8 cellular contexts compared by ENCODE assay signal in genomic region chr17:29566473-29567361, GRCh38. TPM values are rescaled to one million over a fixed set of nuclear protein-coding genes. Genes with fewer than 3 reads are reported as not detected.
A peak's percentile ranks its signal among the peaks of the same experiment; 100 is the strongest.
DNase-seq lines count a peak whose midpoint lies in the region; ATAC-seq, FAIRE-seq and TF ChIP-seq lines count a peak whose summit lies in the region.

A gene with protein sequence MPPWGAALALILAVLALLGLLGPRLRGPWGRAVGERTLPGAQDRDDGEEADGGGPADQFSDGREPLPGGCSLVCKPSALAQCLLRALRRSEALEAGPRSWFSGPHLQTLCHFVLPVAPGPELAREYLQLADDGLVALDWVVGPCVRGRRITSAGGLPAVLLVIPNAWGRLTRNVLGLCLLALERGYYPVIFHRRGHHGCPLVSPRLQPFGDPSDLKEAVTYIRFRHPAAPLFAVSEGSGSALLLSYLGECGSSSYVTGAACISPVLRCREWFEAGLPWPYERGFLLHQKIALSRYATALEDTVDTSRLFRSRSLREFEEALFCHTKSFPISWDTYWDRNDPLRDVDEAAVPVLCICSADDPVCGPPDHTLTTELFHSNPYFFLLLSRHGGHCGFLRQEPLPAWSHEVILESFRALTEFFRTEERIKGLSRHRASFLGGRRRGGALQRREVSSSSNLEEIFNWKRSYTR (minus strand): TSS chr17:29567037. CDS start chr17:29566966, 71 bp downstream.

- WGBS in IMR-90 (ENCODE audit: extremely low coverage in 2 of 2, insufficient read length in 1 of 2), 2 experiments, result 7% methylated on average over 42 of the region's 97 CpGs; no CpG with 5 or more reads in 1 of the 2 experiments
- WGBS in pancreas, 2 donors, result 0 to 1% methylated on average over 73 to 97 of the region's 97 CpGs

- H3K4me1 ChIP-seq in ACC112 (ENCODE audit: control insufficient read depth, insufficient read depth, low read length, unreplicated experiment) (peaks cover 14% of the 10 kb centered on the region), IMR-90 (ENCODE audit: control insufficient read depth, insufficient read depth, low read length) (peaks cover 3% of the 10 kb centered on the region), pancreas (peaks cover 0 to 18% (median 16%) of the 10 kb centered on the region in 3 donors)

- DNase-seq in IMR-90, result peak; percentile 59
- peak; percentile 57 for DNase-seq in SK-N-DZ (ENCODE audit: low spot score)
- peak; percentile 87 for DNase-seq in activated naive CD8-positive, alpha-beta T cell treated with anti-CD3 and anti-CD28 coated beads, Interleukin-2, amount 10 ng/mL, durations not matched to agents 7 days and 5 days
- peak; percentile 82 for DNase-seq in cardiac septum (ENCODE audit: low spot score)
- DNase-seq in pancreas, result peak; percentile 71 to 90 (median 82)
- DNase-seq in GM19240 (ENCODE audit: insufficient read length, low spot score), result no peak

- peak within 1 kb of the TSS; percentile 92 for H3K4me2 ChIP-seq in IMR-90 (ENCODE audit: low read depth, low read length)

- H3K9me1 ChIP-seq in IMR-90 (ENCODE audit: insufficient read depth, low read length), result peaks cover 2% of the 10 kb centered on the region; the same call in 1 of the 2 replicates

- dilution Hi-C loops in IMR-90 (cut with HindIII; ENCODE audit: low sequenced_read_pairs, unreplicated experiment), result no loop called here

- TF ChIP-seq RAD21 in IMR-90 (IDR thresholded peaks at IDR 0.05; ENCODE audit: low read length), result no peak

- H4K8ac ChIP-seq in IMR-90 (ENCODE audit: low read depth in 2 of 2, low read length in 2 of 2), result peak within 1 kb of the TSS; percentile 50 to 67; a peak in 2 of 4 replicates

- H3K4me3 ChIP-seq in ACC112 (ENCODE audit: low read depth, low read length), result peak within 1 kb of the TSS; percentile 86
- peak within 1 kb of the TSS; percentile 97 for H3K4me3 ChIP-seq in IMR-90 (ENCODE audit: insufficient read depth, low read depth, low read length)
- peak within 1 kb of the TSS; percentile 46 to 81 (median 62) for H3K4me3 ChIP-seq in pancreas

- H4K20me1 ChIP-seq in IMR-90 (ENCODE audit: insufficient read depth, low read length), result no peaks in the 10 kb centered on the region

- H2AK5ac ChIP-seq in IMR-90 (ENCODE audit: low read depth, low read length), result peak within 1 kb of the TSS; percentile 29; the same call in 1 of the 2 replicates

- H3K36me3 Mint-ChIP-seq in activated naive CD8-positive, alpha-beta T cell treated with anti-CD3 and anti-CD28 coated beads, Interleukin-2, amount 10 ng/mL, durations not matched to agents 7 days and 5 days, result peaks cover 19% of the 10 kb centered on the region

- POLR2A ChIA-PET in IMR-90 (lab: Charles Lee; ENCODE audit: unreplicated experiment), result no interaction called here
- POLR2A ChIA-PET in activated naive CD8-positive, alpha-beta T cell treated with anti-CD3 and anti-CD28 coated beads, Interleukin-2, amount 10 ng/mL, durations not matched to agents 7 days and 5 days (lab: Charles Lee), result interaction anchor here (0.6 to 5.9 kb wide), 13 partner anchors 9 to 427 kb away, joined by 3 to 55 read pairs (median 4); partner anchors contain the start of genes ANKRD13B and TAOK1

- H3K36me3 ChIP-seq in ACC112 (ENCODE audit: insufficient read depth, low read length) (no peaks in the 10 kb centered on the region), IMR-90 (ENCODE audit: control insufficient read depth, insufficient read depth, low read length) (peaks cover 10% of the 10 kb centered on the region; the same call in 1 of the 2 replicates), pancreas (peaks cover 0 to 8% (median 0%) of the 10 kb centered on the region in 3 donors)

- no peaks in the 10 kb centered on the region for H3K79me2 ChIP-seq in ACC112 (ENCODE audit: control insufficient read depth, insufficient read depth, low read length, unreplicated experiment)

- no peak within 1 kb of the TSS for H3K56ac ChIP-seq in IMR-90 (ENCODE audit: extremely low read depth, insufficient read depth, low read length)

- H2BK15ac ChIP-seq in IMR-90 (ENCODE audit: low read depth, low read length), result no peak within 1 kb of the TSS

- peak within 1 kb of the TSS; percentile 67; the same call in 1 of the 2 replicates for H3K14ac ChIP-seq in IMR-90 (replicated peaks; ENCODE audit: low read depth, low read length)

- TF ChIP-seq POLR2A in GM15510 (IDR thresholded peaks at IDR 0.05; ENCODE audit: borderline replicate concordance, extremely low read depth, insufficient read length) (peak; percentile 45), IMR-90 (IDR thresholded peaks at IDR 0.05; ENCODE audit: low read depth, low read length) (no peak)

- FAIRE-seq in pancreas (lab: Jason Lieb, UNC), result no peak

- CTCF ChIA-PET in IMR-90 (lab: Yijun Ruan, JAX), result interaction anchor here (0.6 to 1.2 kb wide), 2 partner anchors 22 to 197 kb away, joined by 3 to 4 read pairs; no protein-coding TSS in a partner anchor

- intact Hi-C loops in IMR-90 (cut with micrococcal nuclease), result loop anchor here (10.0 kb wide), 1 partner anchor 422 kb away; no protein-coding TSS in a partner anchor
- intact Hi-C loops in cardiac septum (cut with DNase I), result loop anchor here (10.0 kb wide), 1 partner anchor 172 kb away; the partner anchor contains the start of gene TAOK1
- intact Hi-C loops in pancreas (cut with DNase I), result no loop called here

- no peak within 1 kb of the TSS for H2BK120ac ChIP-seq in IMR-90 (ENCODE audit: low read depth, low read length)

- no peaks in the 10 kb centered on the region for H3K9me3 Mint-ChIP-seq in activated naive CD8-positive, alpha-beta T cell treated with anti-CD3 and anti-CD28 coated beads, Interleukin-2, amount 10 ng/mL, durations not matched to agents 7 days and 5 days

- H2AK9ac ChIP-seq in IMR-90 (replicated peaks; ENCODE audit: low read depth, low read length, poor library complexity), result peak within 1 kb of the TSS; percentile 80

- H4K5ac ChIP-seq in IMR-90 (ENCODE audit: low read depth, low read length), result no peak within 1 kb of the TSS

- no peak within 1 kb of the TSS for H2BK5ac ChIP-seq in IMR-90 (ENCODE audit: low read depth, low read length, poor library complexity, severe bottlenecking)

- TF ChIP-seq CTCF in IMR-90 (conservative IDR thresholded peaks at IDR 0.05; ENCODE audit: low read depth, low read length) (no peak), pancreas (IDR thresholded peaks at IDR 0.05) (no peak)

- no TSS peak for BruUV-seq in IMR-90 (replicated peaks; lab: Mats Ljungman, UMichigan)

- H3K4me3 Mint-ChIP-seq in activated naive CD8-positive, alpha-beta T cell treated with anti-CD3 and anti-CD28 coated beads, Interleukin-2, amount 10 ng/mL, durations not matched to agents 7 days and 5 days, result peak within 1 kb of the TSS; percentile 98

- H3K9ac ChIP-seq in IMR-90 (ENCODE audit: low read depth, low read length), result peak within 1 kb of the TSS; percentile 62

- peak within 1 kb of the TSS; percentile 54; the same call in 1 of the 2 replicates for H3K23ac ChIP-seq in IMR-90 (ENCODE audit: low read depth, low read length)

- H3K27ac ChIP-seq in ACC112 (ENCODE audit: low read depth, low read length) (0 out of 2 replicates have a peak within 1 kb of the TSS, but pooled peaks have one; percentile 15), IMR-90 (ENCODE audit: insufficient read depth, low read length) (peak within 1 kb of the TSS; percentile 78), pancreas (peak within 1 kb of the TSS; percentile 75 to 89 (median 85))

- H3K79me1 ChIP-seq in IMR-90 (ENCODE audit: low read depth in 1 of 2, low read length in 2 of 2), result peaks cover 5 to 37% of the 10 kb centered on the region in 2 experiments

- H3K9me3 ChIP-seq in IMR-90 (ENCODE audit: control insufficient read depth, insufficient read depth, low read length), result no peaks in the 10 kb centered on the region
- H3K9me3 ChIP-seq in pancreas, result no peaks in the 10 kb centered on the region

- in situ Hi-C loops in IMR-90 (cut with MboI; ENCODE audit: low sequenced_read_pairs), result no loop called here

- H3K27me3 ChIP-seq in ACC112 (ENCODE audit: insufficient read depth, low read length), result no peaks in the 10 kb centered on the region
- no peaks in the 10 kb centered on the region for H3K27me3 ChIP-seq in IMR-90 (ENCODE audit: control insufficient read depth, insufficient read depth, low read length)
- no peaks in the 10 kb centered on the region for H3K27me3 ChIP-seq in pancreas

- no peaks in the 10 kb centered on the region for H3K27me3 Mint-ChIP-seq in activated naive CD8-positive, alpha-beta T cell treated with anti-CD3 and anti-CD28 coated beads, Interleukin-2, amount 10 ng/mL, durations not matched to agents 7 days and 5 days

- H3K4me1 Mint-ChIP-seq in activated naive CD8-positive, alpha-beta T cell treated with anti-CD3 and anti-CD28 coated beads, Interleukin-2, amount 10 ng/mL, durations not matched to agents 7 days and 5 days, result peaks cover 34% of the 10 kb centered on the region

- no peak within 1 kb of the TSS for H3K18ac ChIP-seq in IMR-90 (ENCODE audit: low read depth, low read length)

- H2BK20ac ChIP-seq in IMR-90 (ENCODE audit: low read depth, low read length), result no peak within 1 kb of the TSS

- H2AFZ ChIP-seq in ACC112 (ENCODE audit: low read length, unreplicated experiment), result peak within 1 kb of the TSS; percentile 83
- H2AFZ ChIP-seq in IMR-90 (replicated peaks; ENCODE audit: low read length, poor library complexity), result peak within 1 kb of the TSS; percentile 96

- H3K4ac ChIP-seq in IMR-90 (ENCODE audit: low read depth, low read length), result peak within 1 kb of the TSS; percentile 63

- ATAC-seq in IMR-90 (ENCODE audit: low read depth) (peak; percentile 62), pancreas (peak; percentile 55 to 68 (median 62))
- peak; percentile 36 for ATAC-seq in activated naive CD8-positive, alpha-beta T cell treated with anti-CD3 and anti-CD28 coated beads, Interleukin-2, amount 10 ng/mL, durations not matched to agents 7 days and 5 days (ENCODE audit: low read depth)

- peak within 1 kb of the TSS; percentile 98 for H3K27ac Mint-ChIP-seq in activated naive CD8-positive, alpha-beta T cell treated with anti-CD3 and anti-CD28 coated beads, Interleukin-2, amount 10 ng/mL, durations not matched to agents 7 days and 5 days

- H4K91ac ChIP-seq in IMR-90 (ENCODE audit: insufficient read depth, low read depth, low read length), result no peak within 1 kb of the TSS

TF ChIP-seq in IMR-90, 13 proteins besides CTCF, POLR2A, EP300 and RAD21:
- TF ChIP-seq MAZ (IDR thresholded peaks at IDR 0.05; ENCODE audit: borderline replicate concordance, low read depth, low read length) (0 out of 2 replicates have a peak, but pooled peaks have one; percentile 4), MXI1 (IDR thresholded peaks at IDR 0.05; ENCODE audit: borderline replicate concordance, low read depth, low read length) (no peak)

RNA-seq across cellular contexts. Expression of the gene that starts here (rescaled TPM):
- total RNA-seq in IMR-90 (2012; rRNA removed) (3.1 and 3.2 TPM in 2 replicates), cardiac septum (5.8 TPM), pancreas (1 to 10 TPM; 4.6 to 9.6 (median 6.5) TPM)
- polyA plus RNA-seq in IMR-90 (2012; rRNA removed) (4.5 and 4.6 TPM in 2 replicates), pancreas (10 to 100 TPM in 1 of 2 donors, 1 to 10 TPM in 1; 3.9 to 10.6 TPM)
- polyA plus RNA-seq in IMR-90 (2012; cell fraction: cytosol; rRNA removed), result 3.3 and 4.4 TPM in 2 replicates
- 3.2 and 4.0 TPM in 2 replicates for polyA plus RNA-seq in IMR-90 (2012; cell fraction: nucleus; rRNA removed; ENCODE audit: low replicate concordance)
- polyA plus RNA-seq in SK-N-DZ (2014; cell fraction: cytosol; rRNA removed), result 8.3 and 9.6 TPM in 2 replicates
- 3.5 and 6.9 TPM in 2 replicates for polyA plus RNA-seq in SK-N-DZ (2014; cell fraction: nucleus; rRNA removed)
- total RNA-seq in activated naive CD8-positive, alpha-beta T cell treated with anti-CD3 and anti-CD28 coated beads, Interleukin-2, amount 10 ng/mL, durations not matched to agents 7 days and 5 days, result 10 to 100 TPM; 20.0 to 20.4 TPM

Comparison
In these comparisons a context has a peak if more than half of its experiments do, and no peak if none do; other contexts are left out.
1. H3K27ac ChIP-seq: peak in every context shown above with its lines; median percentile 85 in pancreas; 78 in IMR-90; 15 in ACC112.
2. intact Hi-C loops: an anchor here in IMR-90 (10.0 kb wide) and cardiac septum (10.0 kb wide); none called in pancreas.